8 cellular contexts compared by ENCODE assay signal in genomic region chr6:20403080-20403765, GRCh38. TPM values are rescaled to one million over a fixed set of nuclear protein-coding genes. Genes with fewer than 3 reads are reported as not detected.
DNase-seq lines count a peak whose midpoint lies in the region; TF ChIP-seq lines count a peak whose summit lies in the region.

No MANE protein-coding gene starts in this region.

- peak overlapping the region; percentile 88 for H2AFZ ChIP-seq in GM23248
- no peak overlapping the region for H2AFZ ChIP-seq in Karpas-422 (ENCODE audit: low read length)

- H3K27me3 ChIP-seq in GM23248 (replicated peaks; ENCODE audit: insufficient read depth) (no peaks in the 10 kb centered on the region), Karpas-422 (ENCODE audit: low read length) (no peaks in the 10 kb centered on the region), neutrophil (no peaks in the 10 kb centered on the region)

- H3K4me3 ChIP-seq in GM23248 (peak overlapping the region; percentile 98), Karpas-422 (ENCODE audit: low read length) (peak overlapping the region; percentile 83), neutrophil (ENCODE audit: low read depth in 1 of 2, low read length in 1 of 2) (peak overlapping the region; percentile 75 to 87)

- H3K9me2 ChIP-seq in GM23248 (ENCODE audit: insufficient read depth) (no peaks in the 10 kb centered on the region), Karpas-422 (replicated peaks; ENCODE audit: insufficient read depth, low read length) (no peaks in the 10 kb centered on the region)

- H3K27ac ChIP-seq in GM23248: peak overlapping the region; percentile 89
- peak overlapping the region; percentile 93 for H3K27ac ChIP-seq in Karpas-422 (ENCODE audit: low read length)
- H3K27ac ChIP-seq in neutrophil: peak overlapping the region; percentile 99
- peak overlapping the region; percentile 72 for H3K27ac ChIP-seq in substantia nigra (ENCODE audit: low read depth, low read length, poor library complexity, severe bottlenecking)

- H3K4me1 ChIP-seq in GM23248 (ENCODE audit: insufficient read depth): peaks cover 5% of the 10 kb centered on the region; the same call in 1 of the 2 replicates
- peaks cover 34% of the 10 kb centered on the region for H3K4me1 ChIP-seq in Karpas-422 (ENCODE audit: low read length)
- peaks cover 47 to 48% of the 10 kb centered on the region in 2 experiments for H3K4me1 ChIP-seq in neutrophil (ENCODE audit: control insufficient read depth in 1 of 2, insufficient read depth in 1 of 2, low read depth in 1 of 2, low read length in 1 of 2)

- no peaks in the 10 kb centered on the region for H3K9me3 ChIP-seq in GM23248 (ENCODE audit: low read depth)
- H3K9me3 ChIP-seq in Karpas-422 (ENCODE audit: low read length): no peaks in the 10 kb centered on the region
- no peaks in the 10 kb centered on the region for H3K9me3 ChIP-seq in neutrophil

- peak; percentile 51 for TF ChIP-seq CTCF in neutrophil (IDR thresholded peaks at IDR 0.05)

- H3K4me2 ChIP-seq in GM23248 (ENCODE audit: unreplicated experiment) (peak overlapping the region; percentile 97), Karpas-422 (ENCODE audit: low read depth, low read length, poor library complexity, severe bottlenecking) (peak overlapping the region; percentile 91)

- no peaks in the 10 kb centered on the region for H4K20me1 ChIP-seq in GM23248 (ENCODE audit: insufficient read depth)
- H4K20me1 ChIP-seq in Karpas-422 (ENCODE audit: insufficient read depth, low read depth, low read length): peaks cover 17% of the 10 kb centered on the region

- DNase-seq in ELF-1 (ENCODE audit: low read depth, low spot score) (peak; percentile 70), GM23248 (peak; percentile 87), Karpas-422 (peak; percentile 97), SIG-M5 treated with dmso at 0.1 percent for 504 hours (lab: John Stamatoyannopoulos, UW; ENCODE audit: unreplicated experiment) (peak; percentile 90), foreskin melanocyte (peak; percentile 74), substantia nigra (lab: John Stamatoyannopoulos, UW) (peak; percentile 18 to 88 (median 64))
- DNase-seq in activated gamma-delta T cell treated with anti-CD3 and anti-CD28 coated beads, Interleukin-2, amount 50 U/mL, for 16 hours (ENCODE audit: low read depth): peak; percentile 84

- WGBS in GM23248 (ENCODE audit: low coverage in 1 of 2, low lambda C conversion rate in 2 of 2, missing lambda C conversion rate in 2 of 2), 2 experiments: 0 to 1% methylated on average over 5 to 50 of the region's 72 CpGs

- no peaks in the 10 kb centered on the region for H3K36me3 ChIP-seq in GM23248 (ENCODE audit: low read depth)
- peaks cover 27% of the 10 kb centered on the region for H3K36me3 ChIP-seq in Karpas-422 (ENCODE audit: insufficient read depth, low read length)
- no peaks in the 10 kb centered on the region for H3K36me3 ChIP-seq in neutrophil

- in situ Hi-C loops in GM23248 (cut with MboI): no loop called here

- H3K79me2 ChIP-seq in GM23248 (ENCODE audit: insufficient read depth) (peaks cover 47% of the 10 kb centered on the region), Karpas-422 (ENCODE audit: low read length) (peaks cover 61% of the 10 kb centered on the region)

- H3K9ac ChIP-seq in GM23248 (peak overlapping the region; percentile 91), Karpas-422 (ENCODE audit: low read length) (peak overlapping the region; percentile 99)

- peaks cover 7% of the 10 kb centered on the region; the same call in 1 of the 2 replicates for H3F3A ChIP-seq in GM23248 (ENCODE audit: insufficient read depth)

RNA-seq across cellular contexts. Expression of gene E2F3, which starts 1.5 kb away (rescaled TPM):
- 4.1 and 4.8 TPM in 2 replicates for total RNA-seq in GM23248 (2014; rRNA removed; shearing (Covaris generic))
- 6.1 and 7.0 TPM in 2 replicates for polyA plus RNA-seq in GM23248 (2016; fragmentation: Nextera tagmentation; extraction: Ambion mirVana)
- total RNA-seq in Karpas-422 (2014; rRNA removed; shearing (Covaris generic); ENCODE audit: low replicate concordance): 12.3 and 13.8 TPM in 2 replicates

Comparison
In these comparisons a context has a peak if more than half of its experiments do, and no peak if none do; other contexts are left out.
1. Peak in every context shown above with its lines: DNase-seq, H3K4me3 ChIP-seq and H3K27ac ChIP-seq.